In the genomic region with DNA sequence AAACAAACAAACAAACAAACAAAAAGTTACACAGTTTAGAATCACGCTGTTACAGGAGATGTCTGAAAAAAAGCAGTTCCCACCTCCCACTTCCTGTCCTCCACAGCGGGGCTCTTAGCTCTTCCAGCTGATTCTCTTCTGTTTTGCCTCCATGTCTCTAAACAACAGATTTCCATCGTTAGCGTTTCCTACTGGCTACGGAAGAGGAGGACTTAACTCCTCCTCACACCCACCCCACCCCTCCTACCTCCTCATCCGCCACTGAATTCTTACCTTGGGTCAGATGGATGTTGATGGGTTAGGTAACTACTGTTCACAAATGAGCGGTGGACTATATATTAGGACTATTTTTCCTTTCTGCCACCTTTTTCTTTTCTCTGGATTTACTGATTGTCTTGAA, we compare ENCODE assay signal across 11 cellular contexts. TPM values are rescaled to one million over a fixed set of nuclear protein-coding genes. Genes with fewer than 3 reads are reported as not detected.
A peak's percentile ranks its signal among the peaks of the same experiment; 100 is the strongest.
DNase-seq lines count a peak whose midpoint lies in the region; FAIRE-seq and TF ChIP-seq lines count a peak whose summit lies in the region.
"Had no signal": no experiment of that assay in that cellular context is flagged by ENCODE, and none has a peak within 500 bp of the region (broad histone marks: within the 10 kb centered on the region; RNA-seq: fewer than 3 reads in every experiment).

No MANE protein-coding gene starts in this region.

- H3K9ac ChIP-seq in astrocyte (ENCODE audit: low read length) = no peak overlapping the region

- FAIRE-seq in astrocyte (lab: Jason Lieb, UNC) = no peak

- DNase-seq in NCI-H82 (lab: John Stamatoyannopoulos, UW) (peak; percentile 45), NCI-H82 treated with DMSO at 0.1 percent for 48 hours (lab: John Stamatoyannopoulos, UW; ENCODE audit: unreplicated experiment) (no peak), H7 (peak; percentile 87), astrocyte (ENCODE audit: low read depth) (no peak), mesothelial cell of epicardium (ENCODE audit: low spot score in 2 of 2, unreplicated experiment in 2 of 2) (no peak), DMS79 (lab: John Stamatoyannopoulos, UW) (no peak), germinal center (ENCODE audit: low spot score) (no peak)
- no peak for DNase-seq in effector CD4-positive, alpha-beta T cell
- DNase-seq: AML-193, retina had no signal

- TF ChIP-seq CTCF in astrocyte (IDR thresholded peaks at IDR 0.05; ENCODE audit: insufficient read depth, low read depth, low read length) (no peak), mesothelial cell of epicardium (IDR thresholded peaks at IDR 0.05; ENCODE audit: unreplicated experiment) (no peak)

- no peaks in the 10 kb centered on the region for H3K36me3 Mint-ChIP-seq in astrocyte (ENCODE audit: low read depth, unreplicated experiment)
- H3K36me3 Mint-ChIP-seq in mesothelial cell of epicardium = no peaks in the 10 kb centered on the region

- H3K27me3 Mint-ChIP-seq in astrocyte (ENCODE audit: low read depth, unreplicated experiment) (peaks cover 53% of the 10 kb centered on the region), mesothelial cell of epicardium (ENCODE audit: low read depth) (peaks cover 25% of the 10 kb centered on the region)

- H3K4me3 ChIP-seq in H7 (ENCODE audit: insufficient read depth, low read depth, low read length) = peak overlapping the region; percentile 38
- no peak overlapping the region for H3K4me3 ChIP-seq in astrocyte (ENCODE audit: insufficient read depth, low read depth, low read length)

- H2AFZ ChIP-seq in astrocyte (ENCODE audit: low read depth, low read length) = peak overlapping the region; percentile 38

- H3K4me2 ChIP-seq in astrocyte (ENCODE audit: low read length) = peak overlapping the region; percentile 11

- H4K20me1 ChIP-seq in astrocyte (ENCODE audit: insufficient read depth, low read length) = no peaks in the 10 kb centered on the region

- H3K27ac ChIP-seq in astrocyte (ENCODE audit: low read depth, low read length) = no peak overlapping the region
- H3K27ac ChIP-seq: breast epithelium had no signal

- peaks cover 2% of the 10 kb centered on the region for H3K9me3 Mint-ChIP-seq in astrocyte (ENCODE audit: unreplicated experiment)
- H3K9me3 Mint-ChIP-seq in mesothelial cell of epicardium = peaks cover 4% of the 10 kb centered on the region

- H3K36me3 ChIP-seq in H7 (replicated peaks; ENCODE audit: control insufficient read depth, insufficient read depth, low read length) (no peaks in the 10 kb centered on the region), astrocyte (ENCODE audit: insufficient read depth, low read length) (no peaks in the 10 kb centered on the region)
- H3K36me3 ChIP-seq: breast epithelium had no signal

- H3K4me3 Mint-ChIP-seq in astrocyte (ENCODE audit: unreplicated experiment) = no peak overlapping the region
- peak overlapping the region; percentile 69 for H3K4me3 Mint-ChIP-seq in mesothelial cell of epicardium

- peaks cover 8% of the 10 kb centered on the region for H3K4me1 ChIP-seq in astrocyte (ENCODE audit: insufficient read depth, low read length)
- H3K4me1 ChIP-seq: breast epithelium had no signal

- peaks cover 8% of the 10 kb centered on the region for H3K27me3 ChIP-seq in H7 (ENCODE audit: control insufficient read depth, insufficient read depth, low read length)
- peaks cover 24% of the 10 kb centered on the region for H3K27me3 ChIP-seq in astrocyte (ENCODE audit: insufficient read depth, low read length)

- H3K4me1 Mint-ChIP-seq in astrocyte (ENCODE audit: low read depth, unreplicated experiment) (peaks cover 2% of the 10 kb centered on the region), mesothelial cell of epicardium (peaks cover 16% of the 10 kb centered on the region)

- H3K79me2 ChIP-seq in astrocyte (ENCODE audit: insufficient read depth, low read length) = no peaks in the 10 kb centered on the region

- H3K27ac Mint-ChIP-seq in astrocyte (ENCODE audit: unreplicated experiment) (peak overlapping the region; percentile 42), mesothelial cell of epicardium (peak overlapping the region; percentile 63)

- H3K9me3 ChIP-seq in astrocyte (ENCODE audit: insufficient read depth, low read depth, low read length) = no peaks in the 10 kb centered on the region
- H3K9me3 ChIP-seq: breast epithelium had no signal

RNA-seq across cellular contexts. Expression of gene NUB1, which starts 36.8 kb away (rescaled TPM):
- total RNA-seq in H7 (2014; rRNA removed; shearing (Covaris generic)) = 22.7 and 35.3 TPM in 2 replicates
- 38.8 and 41.6 TPM in 2 replicates for total RNA-seq in astrocyte
- total RNA-seq in mesothelial cell of epicardium = 47.7 to 52.4 TPM (median 52.3 TPM) in 3 replicates

RNA-seq across cellular contexts. Expression of gene SMARCD3, which starts 56.4 kb away (rescaled TPM):
- 7.2 and 23.6 TPM in 2 replicates for total RNA-seq in H7 (2014; rRNA removed; shearing (Covaris generic))
- total RNA-seq in astrocyte (47.7 and 50.0 TPM in 2 replicates), mesothelial cell of epicardium (114 to 119 TPM (median 116 TPM) in 3 replicates)

Comparison
In these comparisons a context has a peak if more than half of its experiments do, and no peak if none do; other contexts are left out.
1. DNase-seq: peak in NCI-H82 (single experiment) and H7 (single experiment); none in NCI-H82 treated with DMSO at 0.1 percent for 48 hours (single experiment), astrocyte (single experiment), mesothelial cell of epicardium (0 of 2), DMS79 (single experiment), germinal center (single experiment) and effector CD4-positive, alpha-beta T cell (single experiment).